ENCODE assay signal across 11 cellular contexts in genomic region chr15:79430901-79431635, GRCh38. TPM values are rescaled to one million over a fixed set of nuclear protein-coding genes. Genes with fewer than 3 reads are reported as not detected.
DNase-seq lines count a peak whose midpoint lies in the region; ATAC-seq and TF ChIP-seq lines count a peak whose summit lies in the region.
"Had no signal": no experiment of that assay in that cellular context is flagged by ENCODE, and none has a peak within 500 bp of the region (broad histone marks: within the 10 kb centered on the region; RNA-seq: fewer than 3 reads in every experiment).

No MANE protein-coding gene starts in this region.

- H4K20me1 ChIP-seq in H9 (ENCODE audit: control insufficient read depth, insufficient read depth, insufficient read length): no peaks in the 10 kb centered on the region

- H3K27ac Mint-ChIP-seq in H9: no peak overlapping the region
- H3K27ac Mint-ChIP-seq in activated T-helper 17 cell treated with anti-CD3 and anti-CD28 coated beads, Interleukin-2, amount 50 U/mL, for 72 hours: no peak overlapping the region

- no peak overlapping the region for H2BK5ac ChIP-seq in H9 (ENCODE audit: insufficient read length, low read length)

- no peak overlapping the region for H2BK20ac ChIP-seq in H9 (ENCODE audit: low read depth, low read length, poor library complexity, severe bottlenecking)

- H3K14ac ChIP-seq in H9 (ENCODE audit: insufficient read depth, low read length): no peak overlapping the region

- TF ChIP-seq CTCF in H9 (conservative IDR thresholded peaks at IDR 0.05): no peak
- no peak for TF ChIP-seq CTCF in gastrocnemius medialis (IDR thresholded peaks at IDR 0.05 in 4 of 5, conservative IDR thresholded peaks at IDR 0.05 in 1 of 5)
- TF ChIP-seq CTCF in uterus (IDR thresholded peaks at IDR 0.05): no peak

- H3K36me3 Mint-ChIP-seq in H9 (ENCODE audit: insufficient read depth in 1 of 3, low read depth in 3 of 3): peaks cover 0 to 2% (median 0%) of the 10 kb centered on the region in 3 experiments; a peak in 2 of 7 replicates
- H3K36me3 Mint-ChIP-seq in activated T-helper 17 cell treated with anti-CD3 and anti-CD28 coated beads, Interleukin-2, amount 50 U/mL, for 72 hours (ENCODE audit: low read depth): no peaks in the 10 kb centered on the region

- no peak overlapping the region for H4K8ac ChIP-seq in H9 (replicated peaks; ENCODE audit: insufficient read length, low read depth, low read length)

- no peak overlapping the region for H4K91ac ChIP-seq in H9 (ENCODE audit: insufficient read length, low read depth, low read length)

- H3K79me1 ChIP-seq in H9 (ENCODE audit: insufficient read depth, low read depth, low read length, poor library complexity, severe bottlenecking): no peaks in the 10 kb centered on the region

- H3K4me3 ChIP-seq in right cardiac atrium (ENCODE audit: low read length): peak overlapping the region; percentile 34
- peak overlapping the region; percentile 50 to 55 (median 54) for H3K4me3 ChIP-seq in gastrocnemius medialis
- no peak overlapping the region for H3K4me3 ChIP-seq in uterus

- peaks cover 24% of the 10 kb centered on the region for H3K23me2 ChIP-seq in H9 (ENCODE audit: insufficient read length, low read depth, low read length, poor library complexity, severe bottlenecking)

- no peak overlapping the region for H3T11ph ChIP-seq in H9 (ENCODE audit: low read length)

- DNase-seq in H9 (no peak), right cardiac atrium (no peak), gastrocnemius medialis (no peak), KG1 (lab: John Stamatoyannopoulos, UW) (no peak), uterus (no peak), iPS-NIHi7 (ENCODE audit: extremely low spot score) (no peak)
- DNase-seq: activated gamma-delta T cell, Karpas-422 had no signal

- peak overlapping the region; percentile 73 for H3K4me2 ChIP-seq in H9 (ENCODE audit: insufficient read depth, insufficient read length, low read length)

- no peak overlapping the region for H3K9ac ChIP-seq in H9 (ENCODE audit: extremely low read depth, insufficient read length, low read length)

- H3K36me3 ChIP-seq in gastrocnemius medialis (no peaks in the 10 kb centered on the region), uterus (no peaks in the 10 kb centered on the region)

- H2BK120ac ChIP-seq in H9 (ENCODE audit: low read depth, low read length, poor library complexity, severe bottlenecking): no peak overlapping the region

- H3K56ac ChIP-seq in H9 (ENCODE audit: insufficient read length, low read depth, low read length): no peak overlapping the region

- no CpG with 5 or more reads among the region's 14 CpGs for WGBS in H9 (ENCODE audit: extremely low coverage, insufficient read length, low lambda C conversion rate)
- 24% methylated on average over 14 of the region's 14 CpGs for WGBS in right cardiac atrium

- intact Hi-C loops in right cardiac atrium (cut with DNase I): no loop called here
- intact Hi-C loops in gastrocnemius medialis (cut with DNase I; ENCODE audit: low total_unique reads): no loop called here
- intact Hi-C loops in uterus (cut with DNase I; ENCODE audit: low total_unique reads): no loop called here

- H3K4ac ChIP-seq in H9 (ENCODE audit: low read depth, low read length): no peak overlapping the region

- H3K18ac ChIP-seq in H9 (ENCODE audit: insufficient read length, low read depth, low read length): no peak overlapping the region

- H3K27ac ChIP-seq in H9 (ENCODE audit: insufficient read length, low read depth, low read length) (no peak overlapping the region), right cardiac atrium (ENCODE audit: low read length) (no peak overlapping the region), gastrocnemius medialis (no peak overlapping the region), uterus (no peak overlapping the region)

- in situ Hi-C loops in gastrocnemius medialis (cut with MboI; ENCODE audit: low sequenced_read_pairs in 4 of 4): no loop called here

- H3K4me1 ChIP-seq in H9 (ENCODE audit: insufficient read depth, low read length) (0 out of 2 replicates have a peak, but pooled peaks cover 3% of the 10 kb centered on the region), right cardiac atrium (ENCODE audit: control insufficient read depth, insufficient read depth, low read length) (no peaks in the 10 kb centered on the region), gastrocnemius medialis (peaks cover 0 to 6% of the 10 kb centered on the region in 2 donors), uterus (peaks cover 0 to 4% of the 10 kb centered on the region in 2 donors)

- no peaks in the 10 kb centered on the region for H3K79me2 ChIP-seq in H9 (ENCODE audit: insufficient read depth, low read length)

- peaks cover 26% of the 10 kb centered on the region for H3K27me3 ChIP-seq in H9 (ENCODE audit: insufficient read depth, low read length)
- peaks cover 7% of the 10 kb centered on the region for H3K27me3 ChIP-seq in right cardiac atrium (ENCODE audit: control insufficient read depth, insufficient read depth)
- peaks cover 24 to 67% (median 39%) of the 10 kb centered on the region in 3 donors for H3K27me3 ChIP-seq in gastrocnemius medialis
- peaks cover 10 to 13% of the 10 kb centered on the region in 2 donors for H3K27me3 ChIP-seq in uterus

- peaks cover 87% of the 10 kb centered on the region for H3K27me3 Mint-ChIP-seq in H9 (ENCODE audit: low read depth)
- H3K27me3 Mint-ChIP-seq in activated T-helper 17 cell treated with anti-CD3 and anti-CD28 coated beads, Interleukin-2, amount 50 U/mL, for 72 hours: peaks cover 55% of the 10 kb centered on the region

- TF ChIP-seq POLR2A in gastrocnemius medialis (IDR thresholded peaks at IDR 0.05) (no peak), uterus (IDR thresholded peaks at IDR 0.05) (no peak)

- no peaks in the 10 kb centered on the region for H3K9me3 ChIP-seq in H9 (ENCODE audit: control insufficient read depth, low read depth, low read length)
- H3K9me3 ChIP-seq in right cardiac atrium (ENCODE audit: control insufficient read depth, low read length): no peaks in the 10 kb centered on the region
- H3K9me3 ChIP-seq in gastrocnemius medialis: no peaks in the 10 kb centered on the region
- no peaks in the 10 kb centered on the region for H3K9me3 ChIP-seq in uterus

- H2AK5ac ChIP-seq in H9 (ENCODE audit: insufficient read length, low read length): no peak overlapping the region

- no peak overlapping the region for H2BK12ac ChIP-seq in H9 (ENCODE audit: insufficient read length, low read depth, low read length)

- ATAC-seq in activated T-helper 17 cell treated with anti-CD3 and anti-CD28 coated beads, Interleukin-2, amount 50 U/mL, for 72 hours (replicated peaks): no peak
- ATAC-seq in right cardiac atrium (peak in 1 of 2 donors; percentile 7), gastrocnemius medialis (no peak), HG02571 (IDR thresholded peaks at IDR 0.05; ENCODE audit: unreplicated experiment) (no peak)
- ATAC-seq: HCT116 had no signal

- no peak overlapping the region for H2AFZ ChIP-seq in H9 (ENCODE audit: low read length)

- no peaks in the 10 kb centered on the region for H3K9me3 Mint-ChIP-seq in H9
- no peaks in the 10 kb centered on the region for H3K9me3 Mint-ChIP-seq in activated T-helper 17 cell treated with anti-CD3 and anti-CD28 coated beads, Interleukin-2, amount 50 U/mL, for 72 hours

- H3K4me3 Mint-ChIP-seq in H9: peak overlapping the region; percentile 64 to 80
- peak overlapping the region; percentile 37 for H3K4me3 Mint-ChIP-seq in activated T-helper 17 cell treated with anti-CD3 and anti-CD28 coated beads, Interleukin-2, amount 50 U/mL, for 72 hours

- no peak overlapping the region for H4K5ac ChIP-seq in H9 (ENCODE audit: insufficient read length, low read depth, low read length)

- no peak overlapping the region for H3K23ac ChIP-seq in H9 (ENCODE audit: insufficient read length, low read depth, low read length)

- peaks cover 30 to 32% of the 10 kb centered on the region in 2 experiments for H3K4me1 Mint-ChIP-seq in H9
- no peaks in the 10 kb centered on the region for H3K4me1 Mint-ChIP-seq in activated T-helper 17 cell treated with anti-CD3 and anti-CD28 coated beads, Interleukin-2, amount 50 U/mL, for 72 hours

- no peak overlapping the region for H2BK15ac ChIP-seq in H9 (ENCODE audit: low read depth, low read length)

RNA-seq across cellular contexts. Expression of gene MINAR1, which starts 1.1 kb away (rescaled TPM):
- total RNA-seq in H9 (2021) (0.74 and 0.77 TPM in 2 replicates), right cardiac atrium (under 1 TPM; 0.09 to 0.36 (median 0.16) TPM), gastrocnemius medialis (1 to 10 TPM in 1 of 4 donors, under 1 TPM in 3; 0.05 to 1.1 (median 0.30) TPM), uterus (1 to 10 TPM in 2 of 4 donors, under 1 TPM in 1, not detected in 1; 0.43 to 2.9 (median 1.5) TPM)
- total RNA-seq in activated T-helper 17 cell treated with anti-CD3 and anti-CD28 coated beads, Interleukin-2, amount 50 U/mL, for 72 hours: under 1 TPM; 0.77 to 0.93 TPM
- 0.05 TPM for polyA plus RNA-seq in right cardiac atrium

Comparison
In these comparisons a context has a peak if more than half of its experiments do, and no peak if none do; other contexts are left out.
1. H3K4me3 ChIP-seq: peak in right cardiac atrium (single experiment) and gastrocnemius medialis (4 of 4); none in uterus (0 of 2).